ENCODE assay signal across 1 cellular context in the genomic region with DNA sequence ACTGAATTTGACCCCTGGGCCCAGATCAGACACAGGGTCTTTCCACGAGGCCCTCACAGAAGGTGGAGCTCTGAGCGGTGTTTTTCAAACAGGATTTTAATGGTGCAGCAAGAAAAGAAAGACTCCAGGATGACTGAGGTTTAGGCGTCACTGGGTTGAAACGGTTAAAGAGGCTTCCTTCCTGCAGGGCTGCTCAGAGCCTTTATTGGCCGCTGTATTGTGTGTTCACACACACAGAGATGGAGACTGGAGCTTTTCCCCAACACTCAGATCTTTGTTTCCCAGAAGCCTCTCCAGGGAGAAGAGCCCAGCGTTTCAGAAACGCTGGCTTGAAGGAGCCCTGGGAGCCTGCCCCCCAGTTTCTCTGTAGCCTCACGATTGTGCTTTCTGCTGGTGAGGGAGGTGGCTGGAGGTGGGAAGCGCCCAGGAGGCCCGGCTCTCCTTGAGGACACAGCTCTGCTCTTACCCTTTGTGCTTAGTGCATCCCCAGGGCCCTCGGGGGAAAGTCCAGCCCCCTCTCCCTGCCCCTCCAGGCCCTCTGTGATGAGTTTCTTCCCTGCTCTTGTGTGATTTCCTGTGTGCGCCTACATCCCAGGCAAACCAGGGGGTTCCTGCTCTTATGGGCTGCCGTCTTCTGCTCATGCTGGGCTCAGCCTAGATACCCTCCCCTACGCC.
TF ChIP-seq lines count a peak whose summit lies in the region.

No MANE protein-coding gene starts in this region.

TF ChIP-seq in endothelial cell of umbilical vein, 7 proteins besides CTCF, POLR2A, EP300 and RAD21:
- TF ChIP-seq GATA2 (IDR thresholded peaks at IDR 0.05; ENCODE audit: insufficient read depth, insufficient read length, low read depth, low read length) (no peak), MYC (IDR thresholded peaks at IDR 0.05; ENCODE audit: low read depth, low read length) (no peak), POLR2AphosphoS5 (IDR thresholded peaks at IDR 0.05; ENCODE audit: insufficient read depth, low read depth, low read length) (no peak), FOS (IDR thresholded peaks at IDR 0.05; ENCODE audit: borderline replicate concordance, insufficient read depth, low read length) (no peak), JUN (IDR thresholded peaks at IDR 0.05; ENCODE audit: borderline replicate concordance, insufficient read depth, insufficient read length, low read depth) (no peak), EZH2 (IDR thresholded peaks at IDR 0.05; ENCODE audit: borderline replicate concordance, low read depth, low read length, severe bottlenecking) (no peak)
- TF ChIP-seq, protein P1, sequence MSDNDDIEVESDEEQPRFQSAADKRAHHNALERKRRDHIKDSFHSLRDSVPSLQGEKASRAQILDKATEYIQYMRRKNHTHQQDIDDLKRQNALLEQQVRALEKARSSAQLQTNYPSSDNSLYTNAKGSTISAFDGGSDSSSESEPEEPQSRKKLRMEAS (IDR thresholded peaks at IDR 0.05; ENCODE audit: insufficient read depth, insufficient read length), result no peak
